Comparison of ENCODE assay signal across 1 cellular context in genomic region chr2:240343548-240343947, GRCh38.
TF ChIP-seq lines count a peak whose summit lies in the region.

No MANE protein-coding gene starts in this region.

TF ChIP-seq in HCT116, 20 proteins besides CTCF, POLR2A, EP300 and RAD21 (continued from another document):
- TF ChIP-seq JUND (IDR thresholded peaks at IDR 0.05) = no peak
TF ChIP-seq in HCT116: peak in this region for 0.
